8 cellular contexts compared by ENCODE assay signal in the genomic region with DNA sequence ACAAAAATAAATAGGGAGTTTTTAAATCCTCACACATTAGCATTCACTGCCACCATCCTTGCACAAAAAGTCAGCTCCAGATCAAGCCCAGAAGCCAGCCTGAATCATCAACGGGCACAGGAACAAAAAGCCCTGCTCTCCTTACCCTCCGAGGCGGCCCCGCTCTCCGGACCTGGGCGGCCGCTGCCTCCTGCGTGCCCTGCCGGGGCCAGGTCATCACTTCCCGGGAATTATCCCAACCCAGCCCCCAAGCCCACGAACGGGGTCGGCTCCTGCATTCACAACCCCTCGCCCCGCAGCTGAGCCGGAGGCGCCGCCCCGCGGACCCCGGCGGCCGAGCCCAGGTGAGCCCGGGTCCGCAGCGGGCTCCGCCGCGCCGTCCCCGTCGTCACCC. TPM values are rescaled to one million over a fixed set of nuclear protein-coding genes. Genes with fewer than 3 reads are reported as not detected.
A peak's percentile ranks its signal among the peaks of the same experiment; 100 is the strongest.
DNase-seq lines count a peak whose midpoint lies in the region; ATAC-seq and TF ChIP-seq lines count a peak whose summit lies in the region.

No MANE protein-coding gene starts in this region.

- H3K4me1 ChIP-seq in uterus = peaks cover 0 to 6% of the 10 kb centered on the region in 2 donors

- H3K9me3 ChIP-seq in uterus = no peaks in the 10 kb centered on the region

- H3K36me3 ChIP-seq in BJ (ENCODE audit: control insufficient read depth, insufficient read depth, low read length) (peaks cover 13% of the 10 kb centered on the region), uterus (no peaks in the 10 kb centered on the region)

- peaks cover 0 to 2% (median 0%) of the 10 kb centered on the region in 5 experiments for H3K9me3 Mint-ChIP-seq in brain

- peak overlapping the region; percentile 52 to 97 (median 96) for H3K27ac Mint-ChIP-seq in brain

- intact Hi-C loops in uterus (cut with DNase I; ENCODE audit: low total_unique reads) = no loop called here

- peak overlapping the region; percentile 99 to 100 for H3K27ac ChIP-seq in uterus

- ATAC-seq in HG03097 (IDR thresholded peaks at IDR 0.05; ENCODE audit: low FRiP score, unreplicated experiment) (peak; percentile 2), HG03520 (IDR thresholded peaks at IDR 0.05; ENCODE audit: unreplicated experiment) (no peak), HG03432 (IDR thresholded peaks at IDR 0.05; ENCODE audit: unreplicated experiment) (no peak)

- H3K27me3 Mint-ChIP-seq in brain = peaks cover 7% of the 10 kb centered on the region

- TF ChIP-seq POLR2A in uterus (IDR thresholded peaks at IDR 0.05) = no peak

- CTCF ChIA-PET in BJ (lab: Yijun Ruan, JAX) = interaction anchor here (1.1 to 3.6 kb wide), 4 partner anchors 12 to 45 kb away, joined by 3 to 23 read pairs (median 4); no protein-coding TSS in a partner anchor

- H3K27me3 ChIP-seq in BJ (ENCODE audit: control insufficient read depth, insufficient read depth, low read length) = no peaks in the 10 kb centered on the region
- no peaks in the 10 kb centered on the region for H3K27me3 ChIP-seq in uterus

- no peak for TF ChIP-seq CTCF in BJ (IDR thresholded peaks at IDR 0.05; ENCODE audit: insufficient read depth, low read depth, low read length)
- TF ChIP-seq CTCF in brain (conservative IDR thresholded peaks at IDR 0.05) = no peak
- no peak for TF ChIP-seq CTCF in uterus (IDR thresholded peaks at IDR 0.05)

- peak overlapping the region; percentile 88 to 96 (median 94) for H3K4me3 Mint-ChIP-seq in brain

- peaks cover 38% of the 10 kb centered on the region for H3K36me3 Mint-ChIP-seq in brain

- DNase-seq in BJ (ENCODE audit: low read depth) (no peak), lung microvascular endothelial cell (ENCODE audit: low read depth in 2 of 2) (peak; percentile 31 to 44), uterus (no peak), NCI-H510A (lab: John Stamatoyannopoulos, UW) (no peak)

- POLR2A ChIA-PET in BJ (lab: Charles Lee) = interaction anchor here (0.5 to 1.5 kb wide), 2 partner anchors 12 to 1602 kb away, joined by 3 to 5 read pairs; no protein-coding TSS in a partner anchor

- peaks cover 43% of the 10 kb centered on the region for H3K4me1 Mint-ChIP-seq in brain

- H3K4me3 ChIP-seq in BJ (ENCODE audit: low read depth, low read length) (peak overlapping the region; percentile 90), uterus (peak overlapping the region; percentile 78 to 100)

RNA-seq across cellular contexts. Expression of gene DNAJB1, which starts 0.8 kb away (rescaled TPM):
- 114 and 133 TPM in 2 replicates for polyA plus RNA-seq in BJ (2011; rRNA removed)
- 46.5 and 52.6 TPM in 2 replicates for polyA minus RNA-seq in BJ (2011; rRNA and poly(A)+ RNA removed)
- polyA plus RNA-seq in brain (ENCODE audit: insufficient read depth, low read depth, low replicate concordance) = 154 TPM
- 20.7 and 28.4 TPM in 2 replicates for total RNA-seq in lung microvascular endothelial cell
- total RNA-seq in uterus = 10 to 100 TPM; 10.2 to 66.9 (median 40.6) TPM

RNA-seq across cellular contexts. Expression of gene TECR, which starts 12.0 kb away (rescaled TPM):
- polyA plus RNA-seq in BJ (2011; rRNA removed) (63.2 and 95.9 TPM in 2 replicates), brain (ENCODE audit: insufficient read depth, low read depth, low replicate concordance) (627 TPM)
- 94.4 and 169 TPM in 2 replicates for polyA minus RNA-seq in BJ (2011; rRNA and poly(A)+ RNA removed)
- total RNA-seq in lung microvascular endothelial cell (20.7 and 24.4 TPM in 2 replicates), uterus (10 to 100 TPM in 3 of 4 donors, 1 to 10 TPM in 1; 4.6 to 68.2 (median 33.9) TPM)

RNA-seq across cellular contexts. Expression of gene GIPC1, which starts 21.5 kb away (rescaled TPM):
- polyA plus RNA-seq in BJ (2011; rRNA removed) (92.3 and 119 TPM in 2 replicates), brain (ENCODE audit: insufficient read depth, low read depth, low replicate concordance) (137 TPM)
- polyA minus RNA-seq in BJ (2011; rRNA and poly(A)+ RNA removed) = 43.2 and 57.9 TPM in 2 replicates
- total RNA-seq in lung microvascular endothelial cell (91.1 and 123 TPM in 2 replicates), uterus (10 to 100 TPM; 14.1 to 70.0 (median 36.3) TPM)

RNA-seq across cellular contexts. Expression of gene PTGER1, which starts 42.3 kb away (rescaled TPM):
- polyA plus RNA-seq in BJ (2011; rRNA removed) (0.63 and 1.0 TPM in 2 replicates), brain (ENCODE audit: insufficient read depth, low read depth, low replicate concordance) (1.5 TPM)
- polyA minus RNA-seq in BJ (2011; rRNA and poly(A)+ RNA removed) = 0.38 and 0.41 TPM in 2 replicates
- total RNA-seq in lung microvascular endothelial cell (under 0.01 and 0.20 TPM in 2 replicates), uterus (1 to 10 TPM in 1 of 4 donors, under 1 TPM in 1, not detected in 2; 0.30 to 1.2 TPM)

RNA-seq across cellular contexts. Expression of gene NDUFB7, which starts 54.4 kb away (rescaled TPM):
- polyA plus RNA-seq in BJ (2011; rRNA removed) (135 and 147 TPM in 2 replicates), brain (ENCODE audit: insufficient read depth, low read depth, low replicate concordance) (694 TPM)
- polyA minus RNA-seq in BJ (2011; rRNA and poly(A)+ RNA removed) = 19.0 and 20.3 TPM in 2 replicates
- total RNA-seq in lung microvascular endothelial cell (382 and 418 TPM in 2 replicates), uterus (100 to 1,000 TPM; 119 to 543 (median 221) TPM)

Comparison
In these comparisons a context has a peak if more than half of its experiments do, and no peak if none do; other contexts are left out.
1. DNase-seq: peak in lung microvascular endothelial cell (2 of 2); none in BJ (single experiment), uterus (0 of 2) and NCI-H510A (single experiment).